21 cellular contexts compared by ENCODE assay signal in genomic region chr6:112173401-112173800, GRCh38.
"Had no signal": no experiment of that assay in that cellular context is flagged by ENCODE, and none has a peak within 500 bp of the region (broad histone marks: within the 10 kb centered on the region; RNA-seq: fewer than 3 reads in every experiment).

No MANE protein-coding gene starts in this region.

- DNase-seq: activated CD4-positive, alpha-beta memory T cell treated with anti-CD3 and anti-CD28 coated beads, Interleukin-2, amount 10 ng/mL, durations not matched to agents 7 days and 5 days; activated CD4-positive, alpha-beta T cell treated with anti-CD3 and anti-CD28 coated beads, Interleukin-2, amount 50 U/mL, for 1 hour; activated CD4-positive, CD25-positive, alpha-beta regulatory T cell; activated gamma-delta T cell; activated naive CD4-positive, alpha-beta T cell treated with anti-CD3 and anti-CD28 coated beads for 36 hours; activated T-cell treated with anti-CD3 and anti-CD28 coated beads for 4 hours; activated T-cell treated with anti-CD3 and anti-CD28 coated beads, Interleukin-2, amount 50 U/mL, for 48 hours; caudate nucleus; KG1; MV-4-11; NCI-H1092 treated with DMSO at 0.1 percent for 48 hours; NCI-H1436; NCI-H1694 treated with DMSO at 0.1 percent for 48 hours; NCI-H2029 treated with DMSO at 0.1 percent for 48 hours; NCI-H345; NCI-H510A; NCI-H526 treated with DMSO at 0.1 percent for 48 hours; Peyer's patch; SHP77; T-helper 2 cell; T1000 had no signal

- H3K9me3 ChIP-seq: Peyer's patch had no signal

- H3K27me3 ChIP-seq: Peyer's patch had no signal

- H3K4me3 ChIP-seq: Peyer's patch had no signal
